Comparison of ENCODE assay signal across 1 cellular context in genomic region chr19:38650911-38651584, GRCh38.
TF ChIP-seq lines count a peak whose summit lies in the region.

No MANE protein-coding gene starts in this region.

TF ChIP-seq in GM12878, 131 proteins besides CTCF, POLR2A, EP300 and RAD21:
- TF ChIP-seq SIX5 (IDR thresholded peaks at IDR 0.05; ENCODE audit: low read depth, low read length, severe bottlenecking) = no peak
- TF ChIP-seq ZBTB33 (IDR thresholded peaks at IDR 0.05) = 0 out of 2 replicates have a peak, but pooled peaks have one; percentile 23
- TF ChIP-seq STAT1 (conservative IDR thresholded peaks at IDR 0.05) = no peak
TF ChIP-seq in GM12878: peak in this region for 1.
